In the genomic region with DNA sequence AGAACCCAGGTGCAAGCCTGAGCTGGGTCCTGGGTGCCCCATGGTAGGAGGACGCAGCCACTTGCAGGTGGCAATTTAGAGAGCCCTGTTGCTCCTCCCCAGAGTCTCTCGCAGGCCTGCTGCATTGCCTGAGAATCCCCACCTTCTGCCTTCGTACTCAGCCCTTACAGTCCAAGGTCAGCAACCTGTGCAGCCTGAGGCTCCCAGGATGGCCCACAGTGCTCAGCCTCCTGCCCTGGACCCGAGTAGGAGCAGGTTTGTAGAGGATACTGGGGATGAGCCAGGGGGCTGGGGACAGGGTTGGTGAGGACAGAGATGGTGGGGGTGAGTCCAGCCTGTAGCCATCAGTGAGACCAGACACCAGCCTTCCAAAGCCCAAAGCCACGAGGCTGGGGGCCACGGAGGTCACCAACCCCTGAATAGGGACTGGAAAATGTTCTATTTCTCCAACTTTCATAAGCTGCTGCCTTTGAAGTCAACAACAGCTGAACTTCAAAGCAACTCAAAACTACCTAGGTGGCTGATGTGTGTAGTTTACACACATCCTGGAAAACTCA, we compare ENCODE assay signal across 22 cellular contexts.
DNase-seq lines count a peak whose midpoint lies in the region; ATAC-seq and TF ChIP-seq lines count a peak whose summit lies in the region.
"Had no signal": no experiment of that assay in that cellular context is flagged by ENCODE, and none has a peak within 500 bp of the region (broad histone marks: within the 10 kb centered on the region; RNA-seq: fewer than 3 reads in every experiment).

No MANE protein-coding gene starts in this region.

- CTCF ChIA-PET in activated CD8-positive, alpha-beta memory T cell treated with anti-CD3 and anti-CD28 coated beads, Interleukin-2, amount 10 ng/mL, durations not matched to agents 7 days and 5 days (lab: Charles Lee): no interaction called here
- CTCF ChIA-PET in WTC11 (lab: Charles Lee): interaction anchor here (1.5 kb wide), 2 partner anchors 9 to 10 kb away, joined by 5 read pairs; no protein-coding TSS in a partner anchor

- TF ChIP-seq CTCF in WTC11 (IDR thresholded peaks at IDR 0.05) (no peak), lower lobe of right lung (IDR thresholded peaks at IDR 0.05) (no peak), stomach (IDR thresholded peaks at IDR 0.05) (no peak)

- no peak overlapping the region for H3K4me3 Mint-ChIP-seq in activated CD8-positive, alpha-beta memory T cell treated with anti-CD3 and anti-CD28 coated beads, Interleukin-2, amount 10 ng/mL, durations not matched to agents 7 days and 5 days
- H3K4me3 Mint-ChIP-seq in WTC11 (no peak overlapping the region), immature natural killer cell (no peak overlapping the region)
- H3K4me3 Mint-ChIP-seq: activated CD4-positive, alpha-beta T cell treated with anti-CD3 and anti-CD28 coated beads, Interleukin-2, amount 10 ng/mL, durations not matched to agents 24 days and 14 days; activated naive CD8-positive, alpha-beta T cell treated with anti-CD3 and anti-CD28 coated beads, Interleukin-2, amount 50 U/mL, for 24 hours; GM23338; naive thymus-derived CD4-positive, alpha-beta T cell had no signal

- no peaks in the 10 kb centered on the region for H3K9me3 ChIP-seq in lower lobe of right lung
- no peaks in the 10 kb centered on the region for H3K9me3 ChIP-seq in stomach
- H3K9me3 ChIP-seq: heart left ventricle, left lung, upper lobe of right lung had no signal

- no peak overlapping the region for H3K27ac Mint-ChIP-seq in activated CD8-positive, alpha-beta memory T cell treated with anti-CD3 and anti-CD28 coated beads, Interleukin-2, amount 10 ng/mL, durations not matched to agents 7 days and 5 days
- no peak overlapping the region for H3K27ac Mint-ChIP-seq in WTC11
- H3K27ac Mint-ChIP-seq in immature natural killer cell: no peak overlapping the region
- H3K27ac Mint-ChIP-seq: activated CD4-positive, alpha-beta T cell treated with anti-CD3 and anti-CD28 coated beads, Interleukin-2, amount 10 ng/mL, durations not matched to agents 24 days and 14 days; activated naive CD8-positive, alpha-beta T cell treated with anti-CD3 and anti-CD28 coated beads, Interleukin-2, amount 50 U/mL, for 24 hours; GM23338; naive thymus-derived CD4-positive, alpha-beta T cell had no signal

- no peaks in the 10 kb centered on the region for H3K4me1 Mint-ChIP-seq in activated CD8-positive, alpha-beta memory T cell treated with anti-CD3 and anti-CD28 coated beads, Interleukin-2, amount 10 ng/mL, durations not matched to agents 7 days and 5 days
- H3K4me1 Mint-ChIP-seq in WTC11 (peaks cover 7% of the 10 kb centered on the region), immature natural killer cell (no peaks in the 10 kb centered on the region)
- H3K4me1 Mint-ChIP-seq: activated CD4-positive, alpha-beta T cell treated with anti-CD3 and anti-CD28 coated beads, Interleukin-2, amount 10 ng/mL, durations not matched to agents 24 days and 14 days; activated naive CD8-positive, alpha-beta T cell treated with anti-CD3 and anti-CD28 coated beads, Interleukin-2, amount 50 U/mL, for 24 hours had no signal

- H3K36me3 Mint-ChIP-seq in activated CD8-positive, alpha-beta memory T cell treated with anti-CD3 and anti-CD28 coated beads, Interleukin-2, amount 10 ng/mL, durations not matched to agents 7 days and 5 days: no peaks in the 10 kb centered on the region
- H3K36me3 Mint-ChIP-seq in WTC11: peaks cover 9% of the 10 kb centered on the region
- no peaks in the 10 kb centered on the region for H3K36me3 Mint-ChIP-seq in immature natural killer cell

- peaks cover 8% of the 10 kb centered on the region for H3K4me1 ChIP-seq in lower lobe of right lung
- H3K4me1 ChIP-seq in stomach: peaks cover 0 to 35% (median 16%) of the 10 kb centered on the region in 4 donors
- H3K4me1 ChIP-seq: upper lobe of right lung had no signal

- POLR2A ChIA-PET in WTC11 (lab: Charles Lee): no interaction called here

- H3K36me3 ChIP-seq in lower lobe of right lung: peaks cover 42% of the 10 kb centered on the region
- peaks cover 0 to 37% (median 19%) of the 10 kb centered on the region in 4 donors for H3K36me3 ChIP-seq in stomach

- ATAC-seq in activated CD8-positive, alpha-beta memory T cell treated with anti-CD3 and anti-CD28 coated beads, Interleukin-2, amount 10 ng/mL, durations not matched to agents 7 days and 5 days: no peak
- no peak for ATAC-seq in WTC11
- no peak for ATAC-seq in lower lobe of right lung
- ATAC-seq: activated naive CD8-positive, alpha-beta T cell treated with anti-CD3 and anti-CD28 coated beads, Interleukin-2, amount 50 U/mL, for 24 hours; GM23338; left lung; naive thymus-derived CD4-positive, alpha-beta T cell; upper lobe of right lung had no signal

- H3K9me3 Mint-ChIP-seq in activated CD8-positive, alpha-beta memory T cell treated with anti-CD3 and anti-CD28 coated beads, Interleukin-2, amount 10 ng/mL, durations not matched to agents 7 days and 5 days (ENCODE audit: low read depth): no peaks in the 10 kb centered on the region
- H3K9me3 Mint-ChIP-seq in WTC11 (no peaks in the 10 kb centered on the region), immature natural killer cell (no peaks in the 10 kb centered on the region)
- H3K9me3 Mint-ChIP-seq: activated CD4-positive, alpha-beta T cell treated with anti-CD3 and anti-CD28 coated beads, Interleukin-2, amount 10 ng/mL, durations not matched to agents 24 days and 14 days; activated naive CD8-positive, alpha-beta T cell treated with anti-CD3 and anti-CD28 coated beads, Interleukin-2, amount 50 U/mL, for 24 hours; GM23338 had no signal

- peak; percentile 49 for DNase-seq in activated CD8-positive, alpha-beta memory T cell treated with anti-CD3 and anti-CD28 coated beads for 24 hours
- no peak for DNase-seq in activated CD8-positive, alpha-beta memory T cell treated with anti-CD3 and anti-CD28 coated beads, Interleukin-2, amount 10 ng/mL, durations not matched to agents 7 days and 5 days
- no peak for DNase-seq in WTC11 (ENCODE audit: low spot score)
- DNase-seq in lower lobe of right lung: peak; percentile 35
- DNase-seq in stomach: peak; percentile 23
- DNase-seq in activated gamma-delta T cell treated with Interleukin-2 at 50 U/mL for 16 hours: no peak
- DNase-seq in immature natural killer cell: no peak
- DNase-seq in pons (ENCODE audit: low spot score): no peak
- DNase-seq: activated CD4-positive, alpha-beta T cell treated with anti-CD3 and anti-CD28 coated beads, Interleukin-2, amount 10 ng/mL, durations not matched to agents 24 days and 14 days; activated effector memory CD4-positive, alpha-beta T cell treated with Interleukin-2 at 50 U/mL for 16 hours; activated naive CD8-positive, alpha-beta T cell treated with anti-CD3 and anti-CD28 coated beads, Interleukin-2, amount 50 U/mL, for 24 hours; cerebellar nuclear complex; heart left ventricle; naive thymus-derived CD4-positive, alpha-beta T cell; NCI-H1105 treated with DMSO at 0.1 percent for 48 hours; NCI-H2029; NCI-H2227 treated with DMSO at 0.1 percent for 48 hours had no signal

- no peak for TF ChIP-seq EP300 in stomach (IDR thresholded peaks at IDR 0.05)

- H3K27me3 ChIP-seq in lower lobe of right lung (ENCODE audit: low read depth) (no peaks in the 10 kb centered on the region), stomach (no peaks in the 10 kb centered on the region)
- H3K27me3 ChIP-seq: heart left ventricle, left lung, upper lobe of right lung had no signal

- H3K27ac ChIP-seq in lower lobe of right lung: no peak overlapping the region
- H3K27ac ChIP-seq in stomach: peak overlapping the region in 2 of 5 donors; percentile 31 to 83
- H3K27ac ChIP-seq: left lung, parathyroid adenoma, SK-N-MC, upper lobe of right lung had no signal

- no peaks in the 10 kb centered on the region for H3K27me3 Mint-ChIP-seq in activated CD8-positive, alpha-beta memory T cell treated with anti-CD3 and anti-CD28 coated beads, Interleukin-2, amount 10 ng/mL, durations not matched to agents 7 days and 5 days
- H3K27me3 Mint-ChIP-seq in WTC11 (ENCODE audit: low read depth): no peaks in the 10 kb centered on the region
- peaks cover 0 to 5% (median 2%) of the 10 kb centered on the region in 3 donors for H3K27me3 Mint-ChIP-seq in immature natural killer cell (ENCODE audit: low read depth in 3 of 3)
- H3K27me3 Mint-ChIP-seq: activated CD4-positive, alpha-beta T cell treated with anti-CD3 and anti-CD28 coated beads, Interleukin-2, amount 10 ng/mL, durations not matched to agents 24 days and 14 days; activated naive CD8-positive, alpha-beta T cell treated with anti-CD3 and anti-CD28 coated beads, Interleukin-2, amount 50 U/mL, for 24 hours had no signal

- 71 to 81% (median 74%) methylated on average over 6 of the region's 6 CpGs for WGBS in stomach, 5 donors

- TF ChIP-seq POLR2A in stomach (IDR thresholded peaks at IDR 0.05): no peak

- H3K4me3 ChIP-seq in lower lobe of right lung (no peak overlapping the region), stomach (no peak overlapping the region)
- H3K4me3 ChIP-seq: GM23338, heart left ventricle, left lung, SK-N-MC, upper lobe of right lung had no signal

- intact Hi-C loops in lower lobe of right lung (cut with DNase I): no loop called here
- intact Hi-C loops in stomach (cut with DNase I; ENCODE audit: low total_unique reads): loop anchor here (5.0 to 10.0 kb wide), 2 partner anchors 80 to 373 kb away; no protein-coding TSS in a partner anchor

TF ChIP-seq in WTC11, 78 proteins besides CTCF, POLR2A, EP300 and RAD21:
- TF ChIP-seq, protein P1, sequence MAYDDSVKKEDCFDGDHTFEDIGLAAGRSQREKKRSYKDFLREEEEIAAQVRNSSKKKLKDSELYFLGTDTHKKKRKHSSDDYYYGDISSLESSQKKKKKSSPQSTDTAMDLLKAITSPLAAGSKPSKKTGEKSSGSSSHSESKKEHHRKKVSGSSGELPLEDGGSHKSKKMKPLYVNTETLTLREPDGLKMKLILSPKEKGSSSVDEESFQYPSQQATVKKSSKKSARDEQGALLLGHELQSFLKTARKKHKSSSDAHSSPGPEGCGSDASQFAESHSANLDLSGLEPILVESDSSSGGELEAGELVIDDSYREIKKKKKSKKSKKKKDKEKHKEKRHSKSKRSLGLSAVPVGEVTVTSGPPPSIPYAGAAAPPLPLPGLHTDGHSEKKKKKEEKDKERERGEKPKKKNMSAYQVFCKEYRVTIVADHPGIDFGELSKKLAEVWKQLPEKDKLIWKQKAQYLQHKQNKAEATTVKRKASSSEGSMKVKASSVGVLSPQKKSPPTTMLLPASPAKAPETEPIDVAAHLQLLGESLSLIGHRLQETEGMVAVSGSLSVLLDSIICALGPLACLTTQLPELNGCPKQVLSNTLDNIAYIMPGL (CRISPR knock-in tag; IDR thresholded peaks at IDR 0.05): no peak
- TF ChIP-seq GABPB1 (CRISPR knock-in tag; IDR thresholded peaks at IDR 0.05): peak; percentile 86
TF ChIP-seq in WTC11: peak in this region for 1.

Comparison
In these comparisons a context has a peak if more than half of its experiments do, and no peak if none do; other contexts are left out.
1. DNase-seq: peak in activated CD8-positive, alpha-beta memory T cell treated with anti-CD3 and anti-CD28 coated beads for 24 hours (single experiment), lower lobe of right lung (single experiment) and stomach (single experiment); none in activated CD8-positive, alpha-beta memory T cell treated with anti-CD3 and anti-CD28 coated beads, Interleukin-2, amount 10 ng/mL, durations not matched to agents 7 days and 5 days (single experiment), WTC11 (single experiment), activated gamma-delta T cell treated with Interleukin-2 at 50 U/mL for 16 hours (single experiment), immature natural killer cell (0 of 3) and pons (single experiment).